In the genomic region with DNA sequence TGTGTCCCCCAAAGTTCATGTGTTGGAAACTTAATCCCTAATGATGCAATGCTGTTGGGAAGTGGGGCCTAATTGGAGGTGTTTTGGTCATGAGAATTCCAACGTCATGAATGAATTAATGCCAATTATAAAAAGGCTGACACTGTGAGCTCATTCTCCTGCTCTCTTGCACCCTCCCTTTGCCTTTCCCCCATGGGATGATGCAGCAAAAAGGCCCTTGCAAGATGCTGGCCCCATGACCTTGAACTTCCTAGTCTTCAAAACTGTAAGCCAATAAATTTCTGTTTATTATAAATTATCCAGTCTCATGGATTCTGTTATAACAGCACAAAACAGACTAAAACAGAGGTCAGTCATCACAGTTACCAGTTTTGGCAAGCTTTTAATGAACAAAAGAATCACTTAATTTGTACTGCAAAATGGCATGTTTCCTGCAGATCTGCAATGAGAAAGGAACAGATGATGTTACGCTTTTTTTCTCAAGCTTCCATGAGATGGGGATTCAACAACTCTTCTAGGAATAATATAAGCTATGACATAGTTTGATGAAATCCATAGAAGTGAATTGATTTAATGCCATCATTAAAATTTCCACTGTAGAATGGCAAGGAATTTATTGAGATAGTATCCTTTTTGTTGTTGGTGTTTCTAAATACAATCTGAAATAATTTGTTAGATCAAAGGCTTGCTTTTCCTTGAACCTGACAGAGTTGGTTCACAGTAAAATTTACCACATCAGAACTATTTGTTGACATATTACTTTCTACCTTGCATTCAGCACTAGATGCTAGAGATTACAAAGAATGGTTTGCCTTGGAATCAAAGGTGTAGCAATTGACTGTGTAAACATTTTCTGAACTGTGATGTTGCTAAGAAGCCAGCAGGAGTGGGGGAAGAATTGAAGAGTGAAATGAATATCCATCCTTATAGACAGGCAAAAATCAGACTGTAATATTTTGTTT, we compare ENCODE assay signal across 16 cellular contexts. TPM values are rescaled to one million over a fixed set of nuclear protein-coding genes. Genes with fewer than 3 reads are reported as not detected.
DNase-seq lines count a peak whose midpoint lies in the region; ATAC-seq and TF ChIP-seq lines count a peak whose summit lies in the region.
"Had no signal": no experiment of that assay in that cellular context is flagged by ENCODE, and none has a peak within 500 bp of the region (broad histone marks: within the 10 kb centered on the region; RNA-seq: fewer than 3 reads in every experiment).

No MANE protein-coding gene starts in this region.

- no peaks in the 10 kb centered on the region for H3K9me3 Mint-ChIP-seq in natural killer cell treated with Interleukin-12 subunit alpha and Interleukin-12 subunit beta and Interleukin-15 and Interleukin-18, amount 100 ng/mL, for 72 hours
- H3K9me3 Mint-ChIP-seq in natural killer cell = no peaks in the 10 kb centered on the region
- H3K9me3 Mint-ChIP-seq in activated T-helper 1 cell treated with anti-CD3 and anti-CD28 coated beads, Interleukin-12 subunit alpha, Interleukin-12 subunit beta, Interleukin-2, Interleukin-4 antibody, amounts not matched to agents 30 ng/mL and 10 ng/mL and 1 ng/mL, durations not matched to agents 14 hours and 24 hours and 36 hours = no peaks in the 10 kb centered on the region

- H3K4me3 Mint-ChIP-seq in natural killer cell treated with Interleukin-12 subunit alpha and Interleukin-12 subunit beta and Interleukin-15 and Interleukin-18, amount 100 ng/mL, for 72 hours = peak overlapping the region; percentile 30
- H3K4me3 Mint-ChIP-seq in natural killer cell = no peak overlapping the region
- peak overlapping the region; percentile 28 for H3K4me3 Mint-ChIP-seq in activated T-helper 1 cell treated with anti-CD3 and anti-CD28 coated beads, Interleukin-12 subunit alpha, Interleukin-12 subunit beta, Interleukin-2, Interleukin-4 antibody, amounts not matched to agents 30 ng/mL and 10 ng/mL and 1 ng/mL, durations not matched to agents 14 hours and 24 hours and 36 hours

- H3K4me1 Mint-ChIP-seq in natural killer cell treated with Interleukin-12 subunit alpha and Interleukin-12 subunit beta and Interleukin-15 and Interleukin-18, amount 100 ng/mL, for 72 hours (ENCODE audit: low read depth in 2 of 2) = peaks cover 0 to 5% of the 10 kb centered on the region in 2 donors
- H3K4me1 Mint-ChIP-seq in natural killer cell = no peaks in the 10 kb centered on the region
- peaks cover 17% of the 10 kb centered on the region for H3K4me1 Mint-ChIP-seq in activated T-helper 1 cell treated with anti-CD3 and anti-CD28 coated beads, Interleukin-12 subunit alpha, Interleukin-12 subunit beta, Interleukin-2, Interleukin-4 antibody, amounts not matched to agents 30 ng/mL and 10 ng/mL and 1 ng/mL, durations not matched to agents 14 hours and 24 hours and 36 hours (ENCODE audit: low read depth)

- ATAC-seq in natural killer cell treated with Interleukin-12 subunit alpha and Interleukin-12 subunit beta and Interleukin-15 and Interleukin-18, amount 100 ng/mL, for 72 hours = peak in 1 of 2 donors; percentile 60
- ATAC-seq in natural killer cell = no peak
- no peak for ATAC-seq in GM18907 (IDR thresholded peaks at IDR 0.05; ENCODE audit: unreplicated experiment)

- intact Hi-C loops in natural killer cell (cut with micrococcal nuclease) = no loop called here
- intact Hi-C loops in activated T-helper 1 cell treated with anti-CD3 and anti-CD28 coated beads, Interleukin-12 subunit alpha, Interleukin-12 subunit beta, Interleukin-2, Interleukin-4 antibody, amounts not matched to agents 30 ng/mL and 10 ng/mL and 1 ng/mL, durations not matched to agents 14 hours and 24 hours and 36 hours (cut with micrococcal nuclease) = loop anchor here (1.0 to 2.0 kb wide), 3 partner anchors 18 to 29 kb away; a partner anchor contains a TSS

- H3K36me3 Mint-ChIP-seq in natural killer cell treated with Interleukin-12 subunit alpha and Interleukin-12 subunit beta and Interleukin-15 and Interleukin-18, amount 100 ng/mL, for 72 hours = no peaks in the 10 kb centered on the region
- H3K36me3 Mint-ChIP-seq in natural killer cell = no peaks in the 10 kb centered on the region
- no peaks in the 10 kb centered on the region for H3K36me3 Mint-ChIP-seq in activated T-helper 1 cell treated with anti-CD3 and anti-CD28 coated beads, Interleukin-12 subunit alpha, Interleukin-12 subunit beta, Interleukin-2, Interleukin-4 antibody, amounts not matched to agents 30 ng/mL and 10 ng/mL and 1 ng/mL, durations not matched to agents 14 hours and 24 hours and 36 hours (ENCODE audit: low read depth)

- TF ChIP-seq CTCF in natural killer cell (IDR thresholded peaks at IDR 0.05) = no peak

- peak overlapping the region in 1 of 2 donors; percentile 24 for H3K27ac Mint-ChIP-seq in natural killer cell treated with Interleukin-12 subunit alpha and Interleukin-12 subunit beta and Interleukin-15 and Interleukin-18, amount 100 ng/mL, for 72 hours
- H3K27ac Mint-ChIP-seq in natural killer cell = no peak overlapping the region
- peak overlapping the region; percentile 77 for H3K27ac Mint-ChIP-seq in activated T-helper 1 cell treated with anti-CD3 and anti-CD28 coated beads, Interleukin-12 subunit alpha, Interleukin-12 subunit beta, Interleukin-2, Interleukin-4 antibody, amounts not matched to agents 30 ng/mL and 10 ng/mL and 1 ng/mL, durations not matched to agents 14 hours and 24 hours and 36 hours

- DNase-seq in NCI-H146 (lab: John Stamatoyannopoulos, UW) (peak; percentile 31), NCI-H146 treated with DMSO at 0.1 percent for 48 hours (lab: John Stamatoyannopoulos, UW; ENCODE audit: unreplicated experiment) (no peak), natural killer cell (no peak), amniotic stem cell (lab: John Stamatoyannopoulos, UW) (no peak), dermis blood vessel endothelial cell (no peak)
- DNase-seq in natural killer cell treated with Interleukin-12 subunit alpha and Interleukin-12 subunit beta and Interleukin-15 and Interleukin-18, amount 100 ng/mL, for 72 hours (ENCODE audit: low spot score) = no peak
- DNase-seq in activated T-helper 1 cell treated with anti-CD3 and anti-CD28 coated beads, Interleukin-12 subunit alpha, Interleukin-12 subunit beta, Interleukin-2, Interleukin-4 antibody, amounts not matched to agents 30 ng/mL and 10 ng/mL and 1 ng/mL, durations not matched to agents 14 hours and 24 hours and 36 hours (ENCODE audit: low spot score) = no peak
- DNase-seq: anterior cingulate cortex; mesenchymal stem cell; NCI-H2107; NCI-H526; occipital lobe; stimulated activated CD4-positive, alpha-beta T cell treated with anti-CD3 and anti-CD28 coated beads, Interleukin-2, amount 100 ng/mL, for 48 hours; stimulated activated naive CD4-positive, alpha-beta T cell; thyroid gland had no signal

- peaks cover 0 to 2% of the 10 kb centered on the region in 2 donors for H3K27me3 Mint-ChIP-seq in natural killer cell treated with Interleukin-12 subunit alpha and Interleukin-12 subunit beta and Interleukin-15 and Interleukin-18, amount 100 ng/mL, for 72 hours
- peaks cover 2 to 6% of the 10 kb centered on the region in 2 donors for H3K27me3 Mint-ChIP-seq in natural killer cell (ENCODE audit: low read depth in 2 of 2)
- no peaks in the 10 kb centered on the region for H3K27me3 Mint-ChIP-seq in activated T-helper 1 cell treated with anti-CD3 and anti-CD28 coated beads, Interleukin-12 subunit alpha, Interleukin-12 subunit beta, Interleukin-2, Interleukin-4 antibody, amounts not matched to agents 30 ng/mL and 10 ng/mL and 1 ng/mL, durations not matched to agents 14 hours and 24 hours and 36 hours (ENCODE audit: insufficient read depth)

RNA-seq across cellular contexts. Expression of a gene that starts 29.3 kb away (rescaled TPM):
- 10 to 100 TPM in 1 of 2 donors, 1 to 10 TPM in 1; 9.2 to 11.9 TPM for total RNA-seq in natural killer cell treated with Interleukin-12 subunit alpha and Interleukin-12 subunit beta and Interleukin-15 and Interleukin-18, amount 100 ng/mL, for 72 hours
- 10 to 100 TPM in 1 of 3 donors, 1 to 10 TPM in 2; 8.7 to 11.5 (median 9.2) TPM for total RNA-seq in natural killer cell
- total RNA-seq in activated T-helper 1 cell treated with anti-CD3 and anti-CD28 coated beads, Interleukin-12 subunit alpha, Interleukin-12 subunit beta, Interleukin-2, Interleukin-4 antibody, amounts not matched to agents 30 ng/mL and 10 ng/mL and 1 ng/mL, durations not matched to agents 14 hours and 24 hours and 36 hours = 20.3 and 20.8 TPM in 2 replicates
- 70.4 and 80.8 TPM in 2 replicates for total RNA-seq in dermis blood vessel endothelial cell

RNA-seq across cellular contexts. Expression of a gene that starts 35.5 kb away (rescaled TPM):
- 1 to 10 TPM; 8.1 to 8.4 TPM for total RNA-seq in natural killer cell treated with Interleukin-12 subunit alpha and Interleukin-12 subunit beta and Interleukin-15 and Interleukin-18, amount 100 ng/mL, for 72 hours
- total RNA-seq in natural killer cell (10 to 100 TPM in 2 of 3 donors, 1 to 10 TPM in 1; 8.6 to 23.7 (median 18.5) TPM), dermis blood vessel endothelial cell (9.9 and 31.2 TPM in 2 replicates)
- total RNA-seq in activated T-helper 1 cell treated with anti-CD3 and anti-CD28 coated beads, Interleukin-12 subunit alpha, Interleukin-12 subunit beta, Interleukin-2, Interleukin-4 antibody, amounts not matched to agents 30 ng/mL and 10 ng/mL and 1 ng/mL, durations not matched to agents 14 hours and 24 hours and 36 hours = 11.6 and 13.1 TPM in 2 replicates
